ENCODE assay signal across 8 cellular contexts in genomic region chr12:12612403-12612802, GRCh38. TPM values are rescaled to one million over a fixed set of nuclear protein-coding genes. Genes with fewer than 3 reads are reported as not detected.
DNase-seq lines count a peak whose midpoint lies in the region; ATAC-seq, FAIRE-seq and TF ChIP-seq lines count a peak whose summit lies in the region.

No MANE protein-coding gene starts in this region.

- intact Hi-C loops in OCI-LY7 (cut with micrococcal nuclease; ENCODE audit: unreplicated experiment), result no loop called here

- H3K27ac ChIP-seq in CD8-positive, alpha-beta memory T cell (ENCODE audit: low read depth, low read length), result peak overlapping the region; percentile 88
- H3K27ac ChIP-seq in OCI-LY7 (ENCODE audit: low read depth, low read length, poor library complexity, severe bottlenecking), result peak overlapping the region; percentile 44

- CTCF ChIA-PET in CD8-positive, alpha-beta memory T cell (lab: Charles Lee), result interaction anchor here (1.2 to 2.0 kb wide), 6 partner anchors 10 to 125 kb away, joined by 3 to 5 read pairs (median 4); no protein-coding TSS in a partner anchor
- CTCF ChIA-PET in HEK293T (lab: Yijun Ruan, JAX), result interaction anchor here (0.5 kb wide), 1 partner anchor 58 kb away, joined by 4 read pairs; no protein-coding TSS in a partner anchor
- CTCF ChIA-PET in OCI-LY7 (lab: Charles Lee; ENCODE audit: unreplicated experiment), result interaction anchor here (0.5 kb wide), 1 partner anchor 12 kb away, joined by 3 read pairs; no protein-coding TSS in a partner anchor

- no peaks in the 10 kb centered on the region for H3K9me2 ChIP-seq in OCI-LY7 (ENCODE audit: insufficient read depth, low read length)

- no peaks in the 10 kb centered on the region for H3K79me2 ChIP-seq in OCI-LY7 (ENCODE audit: insufficient read depth, low read depth, low read length)

- BruUV-seq in OCI-LY7 (replicated peaks; lab: Mats Ljungman, UMichigan), result no TSS peak

- H2AFZ ChIP-seq in OCI-LY7 (ENCODE audit: low read length), result peak overlapping the region; percentile 90

- H3K4me2 ChIP-seq in OCI-LY7 (ENCODE audit: low read length), result peak overlapping the region; percentile 74

- peaks cover 55% of the 10 kb centered on the region for H3K4me1 ChIP-seq in CD8-positive, alpha-beta memory T cell (ENCODE audit: insufficient read depth, low read length)
- H3K4me1 ChIP-seq in OCI-LY7 (ENCODE audit: insufficient read depth, low read length, poor library complexity, severe bottlenecking), result peaks cover 4% of the 10 kb centered on the region

- TF ChIP-seq CTCF in OCI-LY7 (conservative IDR thresholded peaks at IDR 0.05; ENCODE audit: low read length), result no peak
- TF ChIP-seq CTCF in cardiac fibroblast (IDR thresholded peaks at IDR 0.05; ENCODE audit: low read depth, low read length), result no peak

- H3K4me3 ChIP-seq in CD8-positive, alpha-beta memory T cell (ENCODE audit: low read length), result peak overlapping the region; percentile 98
- H3K4me3 ChIP-seq in OCI-LY7 (ENCODE audit: low read depth, low read length, poor library complexity, severe bottlenecking) (peak overlapping the region; percentile 71), cardiac fibroblast (replicated peaks in 1 of 2; ENCODE audit: low read depth in 2 of 2, low read length in 2 of 2) (peak overlapping the region; percentile 58 to 82)

- H3K27me3 Mint-ChIP-seq in CD8-positive, alpha-beta memory T cell, result no peaks in the 10 kb centered on the region

- H4K20me1 ChIP-seq in OCI-LY7 (ENCODE audit: insufficient read depth, low read length), result no peaks in the 10 kb centered on the region

- H3K36me3 Mint-ChIP-seq in CD8-positive, alpha-beta memory T cell, result peaks cover 0 to 33% (median 9%) of the 10 kb centered on the region in 3 donors
- H3K36me3 Mint-ChIP-seq in stimulated activated effector memory CD8-positive, alpha-beta T cell treated with anti-CD3 and anti-CD28 coated beads, Interleukin-12 subunit alpha, Interleukin-12 subunit beta, amount 100 ng/mL, for 72 hours, result peaks cover 46% of the 10 kb centered on the region

- peak in 2 of 5 donors; percentile 3 to 33 for DNase-seq in CD8-positive, alpha-beta memory T cell
- DNase-seq in HEK293T (ENCODE audit: extremely low spot score) (peak; percentile 28), OCI-LY7 (ENCODE audit: low spot score) (peak; percentile 2), cardiac fibroblast (ENCODE audit: low read depth in 2 of 2) (peak; percentile 77 to 81), iris pigment epithelial cell (ENCODE audit: low read depth) (peak; percentile 88), GM19239 (ENCODE audit: insufficient read length, low spot score) (no peak), NCI-H2196 treated with DMSO at 0.1 percent for 48 hours (lab: John Stamatoyannopoulos, UW; ENCODE audit: unreplicated experiment) (no peak)
- DNase-seq in stimulated activated effector memory CD8-positive, alpha-beta T cell treated with anti-CD3 and anti-CD28 coated beads, Interleukin-12 subunit alpha, Interleukin-12 subunit beta, amount 100 ng/mL, for 72 hours (ENCODE audit: low spot score in 2 of 2), result no peak

- no peaks in the 10 kb centered on the region for H3K9me3 ChIP-seq in CD8-positive, alpha-beta memory T cell (ENCODE audit: low read length)
- no peaks in the 10 kb centered on the region for H3K9me3 ChIP-seq in OCI-LY7 (ENCODE audit: low read length)

- POLR2A ChIA-PET in CD8-positive, alpha-beta memory T cell (lab: Charles Lee), result interaction anchor here (0.8 to 1.2 kb wide), 5 partner anchors 51 to 254 kb away, joined by 3 to 4 read pairs (median 3); no protein-coding TSS in a partner anchor
- POLR2A ChIA-PET in HEK293T (lab: Yijun Ruan, JAX), result interaction anchor here (0.5 to 1.5 kb wide), 10 partner anchors 10 to 240 kb away, joined by 3 to 7 read pairs (median 4); partner anchors contain the start of gene DUSP16
- POLR2A ChIA-PET in OCI-LY7 (lab: Charles Lee), result interaction anchor here (0.8 kb wide), 1 partner anchor 269 kb away, joined by 3 read pairs; no protein-coding TSS in a partner anchor

- no peaks in the 10 kb centered on the region for H3K27me3 ChIP-seq in CD8-positive, alpha-beta memory T cell (ENCODE audit: insufficient read depth, low read length, poor library complexity, severe bottlenecking)

- no peaks in the 10 kb centered on the region for H3K9me3 Mint-ChIP-seq in CD8-positive, alpha-beta memory T cell
- peaks cover 2% of the 10 kb centered on the region for H3K9me3 Mint-ChIP-seq in stimulated activated effector memory CD8-positive, alpha-beta T cell treated with anti-CD3 and anti-CD28 coated beads, Interleukin-12 subunit alpha, Interleukin-12 subunit beta, amount 100 ng/mL, for 72 hours

- H3K27ac Mint-ChIP-seq in CD8-positive, alpha-beta memory T cell, result peak overlapping the region; percentile 92 to 100 (median 98)
- H3K27ac Mint-ChIP-seq in stimulated activated effector memory CD8-positive, alpha-beta T cell treated with anti-CD3 and anti-CD28 coated beads, Interleukin-12 subunit alpha, Interleukin-12 subunit beta, amount 100 ng/mL, for 72 hours, result peak overlapping the region; percentile 89

- peak; percentile 60 for ATAC-seq in stimulated activated effector memory CD8-positive, alpha-beta T cell treated with anti-CD3 and anti-CD28 coated beads, Interleukin-12 subunit alpha, Interleukin-12 subunit beta, amount 100 ng/mL, for 72 hours

- peak overlapping the region; percentile 89 to 99 (median 95) for H3K4me3 Mint-ChIP-seq in CD8-positive, alpha-beta memory T cell
- peak overlapping the region; percentile 85 for H3K4me3 Mint-ChIP-seq in stimulated activated effector memory CD8-positive, alpha-beta T cell treated with anti-CD3 and anti-CD28 coated beads, Interleukin-12 subunit alpha, Interleukin-12 subunit beta, amount 100 ng/mL, for 72 hours

- no peak for FAIRE-seq in GM19239 (lab: Jason Lieb, UNC)

- H3K36me3 ChIP-seq in CD8-positive, alpha-beta memory T cell (ENCODE audit: insufficient read depth, low read length), result no peaks in the 10 kb centered on the region
- H3K36me3 ChIP-seq in OCI-LY7 (ENCODE audit: insufficient read depth, low read length), result no peaks in the 10 kb centered on the region

- peaks cover 45 to 66% (median 63%) of the 10 kb centered on the region in 3 donors for H3K4me1 Mint-ChIP-seq in CD8-positive, alpha-beta memory T cell
- H3K4me1 Mint-ChIP-seq in stimulated activated effector memory CD8-positive, alpha-beta T cell treated with anti-CD3 and anti-CD28 coated beads, Interleukin-12 subunit alpha, Interleukin-12 subunit beta, amount 100 ng/mL, for 72 hours, result peaks cover 30% of the 10 kb centered on the region

TF ChIP-seq in HEK293T, 16 proteins besides CTCF, POLR2A, EP300 and RAD21:
- TF ChIP-seq LEF1 (IDR thresholded peaks at IDR 0.05; ENCODE audit: borderline replicate concordance) (no peak), ZNF384 (IDR thresholded peaks at IDR 0.05) (no peak), L3MBTL2 (conservative IDR thresholded peaks at IDR 0.05) (no peak), ARNT (IDR thresholded peaks at IDR 0.05) (no peak), NFRKB (IDR thresholded peaks at IDR 0.05) (no peak), BHLHE40 (IDR thresholded peaks at IDR 0.05; ENCODE audit: borderline replicate concordance) (no peak), FOXA1 (IDR thresholded peaks at IDR 0.05) (no peak), SP1 (IDR thresholded peaks at IDR 0.05) (no peak), FOXM1 (IDR thresholded peaks at IDR 0.05; ENCODE audit: borderline replicate concordance) (no peak), FOXK2 (IDR thresholded peaks at IDR 0.05) (no peak), ELF4 (IDR thresholded peaks at IDR 0.05) (no peak), TARDBP (IDR thresholded peaks at IDR 0.05) (no peak), CTBP1 (IDR thresholded peaks at IDR 0.05; ENCODE audit: borderline replicate concordance) (no peak), HDGF (IDR thresholded peaks at IDR 0.05; ENCODE audit: borderline replicate concordance) (no peak), PKNOX1 (IDR thresholded peaks at IDR 0.05) (no peak)
TF ChIP-seq in HEK293T: peak in this region for 0.

RNA-seq across cellular contexts. Expression of gene CREBL2, which starts 0.7 kb away (rescaled TPM):
- total RNA-seq in CD8-positive, alpha-beta memory T cell, result 10 to 100 TPM; 21.2 to 23.2 TPM
- 50.2 TPM for polyA plus RNA-seq in CD8-positive, alpha-beta memory T cell
- 2.1 and 4.3 TPM in 2 replicates for total RNA-seq in OCI-LY7 (2014; rRNA removed; shearing (Covaris generic))
- 3.0 and 3.4 TPM in 2 replicates for total RNA-seq in OCI-LY7 (2022)

RNA-seq across cellular contexts. Expression of gene DUSP16, which starts 49.7 kb away (rescaled TPM):
- 10 to 100 TPM; 37.5 to 41.2 TPM for total RNA-seq in CD8-positive, alpha-beta memory T cell
- 10.3 TPM for polyA plus RNA-seq in CD8-positive, alpha-beta memory T cell
- total RNA-seq in OCI-LY7 (2014; rRNA removed; shearing (Covaris generic)), result 2.8 and 3.7 TPM in 2 replicates
- 6.7 and 11.8 TPM in 2 replicates for total RNA-seq in OCI-LY7 (2022)

Comparison
In these comparisons a context has a peak if more than half of its experiments do, and no peak if none do; other contexts are left out.
1. DNase-seq: peak in HEK293T (single experiment), OCI-LY7 (single experiment), cardiac fibroblast (2 of 2) and iris pigment epithelial cell (single experiment); none in stimulated activated effector memory CD8-positive, alpha-beta T cell treated with anti-CD3 and anti-CD28 coated beads, Interleukin-12 subunit alpha, Interleukin-12 subunit beta, amount 100 ng/mL, for 72 hours (0 of 2), GM19239 (single experiment) and NCI-H2196 treated with DMSO at 0.1 percent for 48 hours (single experiment).
2. RNA of gene CREBL2, which starts 0.7 kb away (total RNA-seq): 21.2 to 23.2 TPM in CD8-positive, alpha-beta memory T cell; 2.1 to 4.3 TPM in OCI-LY7; every median in the first group is over 4 times any median in the second.
3. Peak in every context shown above with its lines, with median percentiles within 50 percentile points of each other: H3K4me3 ChIP-seq.